24 cellular contexts compared by ENCODE assay signal in the genomic region with DNA sequence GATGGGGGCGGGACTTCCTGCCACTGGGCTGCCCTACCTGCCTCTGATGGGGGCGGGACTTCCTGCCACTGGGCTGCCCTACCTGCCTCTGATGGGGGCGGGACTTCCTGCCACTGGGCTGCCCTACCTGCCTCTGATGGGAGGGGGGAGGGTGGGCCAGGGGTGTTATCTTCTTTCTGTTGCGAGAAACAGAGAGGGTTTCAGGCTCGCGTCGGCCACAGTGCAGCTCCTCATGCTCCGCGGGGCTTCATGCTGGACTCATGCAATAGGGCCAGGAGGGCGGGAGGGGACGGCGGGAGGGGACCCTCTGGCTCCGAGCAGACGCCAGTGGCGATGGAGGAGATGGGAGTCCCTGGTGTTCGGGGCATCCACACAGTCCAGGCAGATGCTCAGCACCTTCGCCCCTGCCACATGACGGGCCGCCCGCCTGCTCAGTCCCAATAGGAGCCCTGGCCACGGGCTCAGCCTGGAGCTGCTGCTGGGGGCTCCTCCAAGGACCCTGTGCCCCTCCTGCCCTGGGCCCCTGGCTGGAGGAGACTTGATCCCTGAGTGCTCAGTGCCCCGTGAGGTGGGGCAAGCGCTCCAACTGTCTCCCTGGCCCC. TPM values are rescaled to one million over a fixed set of nuclear protein-coding genes. Genes with fewer than 3 reads are reported as not detected.
"Had no signal": no experiment of that assay in that cellular context is flagged by ENCODE, and none has a peak within 500 bp of the region (broad histone marks: within the 10 kb centered on the region; RNA-seq: fewer than 3 reads in every experiment).

No MANE protein-coding gene starts in this region.

- H3K36me3 ChIP-seq: esophagus squamous epithelium, gastrocnemius medialis, right atrium auricular region, tibial artery had no signal

- H3K27me3 ChIP-seq: right atrium auricular region had no signal

- H3K4me3 ChIP-seq: coronary artery, esophagus squamous epithelium, gastrocnemius medialis, lung, psoas muscle, right atrium auricular region, tibial artery had no signal

- DNase-seq: activated CD4-positive, alpha-beta memory T cell treated with anti-CD3 and anti-CD28 coated beads for 36 hours; activated CD4-positive, alpha-beta T cell treated with anti-CD3 and anti-CD28 coated beads for 48 hours; activated effector memory CD4-positive, alpha-beta T cell treated with anti-CD3 and anti-CD28 coated beads, Interleukin-2, amount 50 U/mL, for 16 hours; activated naive CD4-positive, alpha-beta T cell treated with anti-CD3 and anti-CD28 coated beads, Interleukin-2, amount 10 ng/mL, durations not matched to agents 7 days and 5 days; activated naive CD8-positive, alpha-beta T cell treated with anti-CD3 and anti-CD28 coated beads, Interleukin-2, amount 50 U/mL, for 24 hours; cerebellar nuclear complex; esophagus squamous epithelium; gastrocnemius medialis; hypothalamus; immature natural killer cell; psoas muscle; stimulated activated CD4-positive, alpha-beta T cell treated with anti-CD3 and anti-CD28 coated beads, Interleukin-4, amount 100 ng/mL, for 24 hours; stimulated activated naive CD4-positive, alpha-beta T cell treated with Interleukin-2 at 50 U/mL for 16 hours; T1000; tibial artery had no signal

- H3K9me3 ChIP-seq: esophagus squamous epithelium, gastrocnemius medialis, psoas muscle, right atrium auricular region, tibial artery had no signal

- H3K4me1 ChIP-seq: esophagus squamous epithelium, gastrocnemius medialis, psoas muscle, right atrium auricular region, tibial artery had no signal

- H3K27ac ChIP-seq: coronary artery, esophagus squamous epithelium, gastrocnemius medialis, psoas muscle, right atrium auricular region, tibial artery had no signal

- ATAC-seq: activated naive CD8-positive, alpha-beta T cell treated with anti-CD3 and anti-CD28 coated beads, Interleukin-2, amount 50 U/mL, for 24 hours; gastrocnemius medialis; left lobe of liver; naive thymus-derived CD4-positive, alpha-beta T cell; psoas muscle had no signal

RNA-seq across cellular contexts. Expression of a gene that starts 48.8 kb away (rescaled TPM):
- total RNA-seq: activated CD4-positive, alpha-beta memory T cell treated with anti-CD3 and anti-CD28 coated beads for 36 hours; esophagus squamous epithelium; gastrocnemius medialis; kidney epithelial cell; naive thymus-derived CD4-positive, alpha-beta T cell; osteoblast; right atrium auricular region; subcutaneous adipose tissue had no signal
- polyA plus RNA-seq: immature natural killer cell; naive thymus-derived CD4-positive, alpha-beta T cell; urinary bladder had no signal
